Comparison of ENCODE assay signal across 8 cellular contexts in the genomic region with DNA sequence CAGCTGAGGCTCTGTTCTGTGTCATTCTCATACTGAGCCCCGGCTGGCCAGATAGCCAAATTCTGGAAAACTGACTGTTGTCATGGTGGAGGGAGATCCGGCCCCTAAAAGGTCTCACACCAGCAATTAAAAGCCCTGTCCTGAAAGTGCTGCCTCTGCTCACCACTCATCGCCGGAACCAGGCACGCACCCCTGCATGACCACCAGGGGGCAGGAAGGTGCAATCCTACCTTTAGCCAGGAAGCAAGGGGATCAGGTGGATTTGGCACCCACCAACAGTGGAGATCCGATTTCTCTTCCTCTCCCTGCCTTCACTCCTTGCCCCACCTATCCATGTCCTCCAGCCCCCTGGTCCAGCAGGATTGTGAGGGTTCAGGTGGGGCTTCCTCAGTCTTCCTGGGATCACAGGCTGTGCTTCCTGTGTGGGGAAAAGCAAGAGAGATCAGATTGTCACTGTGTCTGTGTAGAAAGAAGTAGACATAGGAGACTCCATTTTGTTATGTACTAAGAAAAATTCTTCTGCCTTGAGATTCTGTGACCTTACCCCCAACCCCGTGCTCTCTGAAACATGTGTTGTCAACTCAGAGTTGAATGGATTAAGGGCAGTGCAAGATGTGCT. TPM values are rescaled to one million over a fixed set of nuclear protein-coding genes. Genes with fewer than 3 reads are reported as not detected.
DNase-seq lines count a peak whose midpoint lies in the region; ATAC-seq and TF ChIP-seq lines count a peak whose summit lies in the region.

No MANE protein-coding gene starts in this region.

- no peak overlapping the region for H2BK15ac ChIP-seq in IMR-90 (ENCODE audit: low read depth, low read length)

- H3K36me3 Mint-ChIP-seq in activated naive CD4-positive, alpha-beta T cell treated with anti-CD3 and anti-CD28 coated beads for 36 hours (ENCODE audit: low read depth): no peaks in the 10 kb centered on the region

- H3K14ac ChIP-seq in IMR-90 (replicated peaks; ENCODE audit: low read depth, low read length): no peak overlapping the region

- no peak overlapping the region for H3K56ac ChIP-seq in IMR-90 (ENCODE audit: extremely low read depth, insufficient read depth, low read length)

- no peak overlapping the region for H2AK5ac ChIP-seq in IMR-90 (ENCODE audit: low read depth, low read length)

- TF ChIP-seq RAD21 in IMR-90 (IDR thresholded peaks at IDR 0.05; ENCODE audit: low read length): peak; percentile 53

- H3K27me3 ChIP-seq in IMR-90 (ENCODE audit: control insufficient read depth, insufficient read depth, low read length): peaks cover 62% of the 10 kb centered on the region
- H3K27me3 ChIP-seq in left ventricle myocardium inferior (ENCODE audit: low read depth): no peaks in the 10 kb centered on the region
- H3K27me3 ChIP-seq in gastrocnemius medialis: no peaks in the 10 kb centered on the region

- TF ChIP-seq CTCF in IMR-90 (conservative IDR thresholded peaks at IDR 0.05; ENCODE audit: low read depth, low read length) (peak; percentile 69), left ventricle myocardium inferior (IDR thresholded peaks at IDR 0.05; ENCODE audit: borderline replicate concordance) (peak; percentile 90), gastrocnemius medialis (IDR thresholded peaks at IDR 0.05 in 4 of 5, conservative IDR thresholded peaks at IDR 0.05 in 1 of 5) (peak; percentile 68 to 92 (median 85))

- CTCF ChIA-PET in IMR-90 (lab: Yijun Ruan, JAX): no interaction called here
- CTCF ChIA-PET in activated naive CD4-positive, alpha-beta T cell treated with anti-CD3 and anti-CD28 coated beads for 36 hours (lab: Charles Lee): interaction anchor here (0.9 to 1.2 kb wide), 2 partner anchors 23 to 94 kb away, joined by 3 to 4 read pairs; no protein-coding TSS in a partner anchor

- H3K4ac ChIP-seq in IMR-90 (ENCODE audit: low read depth, low read length): no peak overlapping the region

- H3K27ac ChIP-seq in IMR-90 (ENCODE audit: insufficient read depth, low read length): no peak overlapping the region
- H3K27ac ChIP-seq in left ventricle myocardium inferior (replicated peaks): no peak overlapping the region
- no peak overlapping the region for H3K27ac ChIP-seq in gastrocnemius medialis

- dilution Hi-C loops in IMR-90 (cut with HindIII; ENCODE audit: low sequenced_read_pairs, unreplicated experiment): no loop called here

- intact Hi-C loops in IMR-90 (cut with micrococcal nuclease): loop anchor here (1.0 kb wide), 1 partner anchor 95 kb away; no protein-coding TSS in a partner anchor
- intact Hi-C loops in activated naive CD4-positive, alpha-beta T cell treated with anti-CD3 and anti-CD28 coated beads for 36 hours (cut with micrococcal nuclease): loop anchor here (1.0 kb wide), 4 partner anchors 23 to 95 kb away; no protein-coding TSS in a partner anchor
- intact Hi-C loops in left ventricle myocardium inferior (cut with micrococcal nuclease): no loop called here
- intact Hi-C loops in gastrocnemius medialis (cut with DNase I; ENCODE audit: low total_unique reads): loop anchor here (1.0 to 2.0 kb wide), 3 partner anchors 23 to 171 kb away; no protein-coding TSS in a partner anchor

- H3K27me3 Mint-ChIP-seq in activated naive CD4-positive, alpha-beta T cell treated with anti-CD3 and anti-CD28 coated beads for 36 hours (ENCODE audit: low read depth): no peaks in the 10 kb centered on the region

- no peaks in the 10 kb centered on the region for H3K36me3 ChIP-seq in IMR-90 (ENCODE audit: control insufficient read depth, insufficient read depth, low read length)
- no peaks in the 10 kb centered on the region for H3K36me3 ChIP-seq in left ventricle myocardium inferior
- no peaks in the 10 kb centered on the region for H3K36me3 ChIP-seq in gastrocnemius medialis

- H3K4me3 ChIP-seq in IMR-90 (ENCODE audit: insufficient read depth, low read depth, low read length) (no peak overlapping the region), left ventricle myocardium inferior (no peak overlapping the region), gastrocnemius medialis (no peak overlapping the region)

- H3K9me3 ChIP-seq in IMR-90 (ENCODE audit: control insufficient read depth, insufficient read depth, low read length): no peaks in the 10 kb centered on the region
- H3K9me3 ChIP-seq in left ventricle myocardium inferior (replicated peaks): no peaks in the 10 kb centered on the region
- no peaks in the 10 kb centered on the region for H3K9me3 ChIP-seq in gastrocnemius medialis

- BruUV-seq in IMR-90 (replicated peaks; lab: Mats Ljungman, UMichigan): no TSS peak

- H4K20me1 ChIP-seq in IMR-90 (ENCODE audit: insufficient read depth, low read length): no peaks in the 10 kb centered on the region

- no peaks in the 10 kb centered on the region for H3K9me1 ChIP-seq in IMR-90 (ENCODE audit: insufficient read depth, low read length)

- peak; percentile 64 for DNase-seq in Daoy (ENCODE audit: low read depth)
- peak; percentile 25 for DNase-seq in IMR-90
- peak; percentile 57 for DNase-seq in SK-N-DZ (ENCODE audit: low spot score)
- DNase-seq in activated naive CD4-positive, alpha-beta T cell treated with anti-CD3 and anti-CD28 coated beads for 36 hours: peak; percentile 86
- DNase-seq in left ventricle myocardium inferior: peak; percentile 45
- peak; percentile 22 to 56 for DNase-seq in gastrocnemius medialis
- no peak for DNase-seq in NCI-H774 (lab: John Stamatoyannopoulos, UW)

- H3K27ac Mint-ChIP-seq in activated naive CD4-positive, alpha-beta T cell treated with anti-CD3 and anti-CD28 coated beads for 36 hours: no peak overlapping the region

- H3K4me1 ChIP-seq in IMR-90 (ENCODE audit: control insufficient read depth, insufficient read depth, low read length) (no peaks in the 10 kb centered on the region), left ventricle myocardium inferior (peaks cover 25% of the 10 kb centered on the region), gastrocnemius medialis (peaks cover 0 to 12% of the 10 kb centered on the region in 2 donors)

- no peak overlapping the region for H3K9ac ChIP-seq in IMR-90 (ENCODE audit: low read depth, low read length)

- no peak overlapping the region for H3K18ac ChIP-seq in IMR-90 (ENCODE audit: low read depth, low read length)

- no peak overlapping the region for H4K8ac ChIP-seq in IMR-90 (ENCODE audit: low read depth in 2 of 2, low read length in 2 of 2)

- H3K4me1 Mint-ChIP-seq in activated naive CD4-positive, alpha-beta T cell treated with anti-CD3 and anti-CD28 coated beads for 36 hours (ENCODE audit: low read depth): peaks cover 7% of the 10 kb centered on the region

- no peak for TF ChIP-seq POLR2A in IMR-90 (IDR thresholded peaks at IDR 0.05; ENCODE audit: low read depth, low read length)
- TF ChIP-seq POLR2A in gastrocnemius medialis (IDR thresholded peaks at IDR 0.05): no peak

- H2BK20ac ChIP-seq in IMR-90 (ENCODE audit: low read depth, low read length): no peak overlapping the region

- H2BK5ac ChIP-seq in IMR-90 (ENCODE audit: low read depth, low read length, poor library complexity, severe bottlenecking): no peak overlapping the region

- H3K4me2 ChIP-seq in IMR-90 (ENCODE audit: low read depth, low read length): no peak overlapping the region

- no peak overlapping the region for H4K5ac ChIP-seq in IMR-90 (ENCODE audit: low read depth, low read length)

- POLR2A ChIA-PET in IMR-90 (lab: Charles Lee; ENCODE audit: unreplicated experiment): no interaction called here

- H2AFZ ChIP-seq in IMR-90 (replicated peaks; ENCODE audit: low read length, poor library complexity): peak overlapping the region; percentile 58

- no CpG with 5 or more reads among the region's 7 CpGs for WGBS in IMR-90 (ENCODE audit: extremely low coverage in 2 of 2, insufficient read length in 1 of 2), 2 experiments

- H2AK9ac ChIP-seq in IMR-90 (replicated peaks; ENCODE audit: low read depth, low read length, poor library complexity): no peak overlapping the region

- ATAC-seq in IMR-90 (ENCODE audit: low read depth) (peak; percentile 65), gastrocnemius medialis (peak; percentile 73 to 75), GM18870 (IDR thresholded peaks at IDR 0.05; ENCODE audit: unreplicated experiment) (no peak)

- in situ Hi-C loops in IMR-90 (cut with MboI; ENCODE audit: low sequenced_read_pairs) (no loop called here), gastrocnemius medialis (cut with MboI; ENCODE audit: low sequenced_read_pairs in 4 of 4) (no loop called here)

- no peaks in the 10 kb centered on the region for H3K79me1 ChIP-seq in IMR-90 (ENCODE audit: low read depth in 1 of 2, low read length in 2 of 2)

- no peaks in the 10 kb centered on the region for H3K9me3 Mint-ChIP-seq in activated naive CD4-positive, alpha-beta T cell treated with anti-CD3 and anti-CD28 coated beads for 36 hours

- H3K4me3 Mint-ChIP-seq in activated naive CD4-positive, alpha-beta T cell treated with anti-CD3 and anti-CD28 coated beads for 36 hours: no peak overlapping the region

- no peak overlapping the region for H3K23ac ChIP-seq in IMR-90 (ENCODE audit: low read depth, low read length)

- H2BK120ac ChIP-seq in IMR-90 (ENCODE audit: low read depth, low read length): no peak overlapping the region

- H4K91ac ChIP-seq in IMR-90 (ENCODE audit: insufficient read depth, low read depth, low read length): no peak overlapping the region

RNA-seq across cellular contexts. Expression of a gene that starts 16.1 kb away (rescaled TPM):
- 0.03 TPM in 1 of 2 replicates, not detected in the other for total RNA-seq in Daoy (2014; rRNA removed; shearing (Covaris generic))
- not detected in 2 replicates for total RNA-seq in IMR-90 (2012; rRNA removed)
- 0.11 and 0.15 TPM in 2 replicates for polyA plus RNA-seq in IMR-90 (2012; rRNA removed)
- polyA plus RNA-seq in IMR-90 (2012; cell fraction: cytosol; rRNA removed): 0.06 and 0.10 TPM in 2 replicates
- polyA plus RNA-seq in IMR-90 (2012; cell fraction: nucleus; rRNA removed; ENCODE audit: low replicate concordance): 0.26 and 0.29 TPM in 2 replicates
- polyA plus RNA-seq in SK-N-DZ (2014; cell fraction: cytosol; rRNA removed): 1.4 and 1.7 TPM in 2 replicates
- polyA plus RNA-seq in SK-N-DZ (2014; cell fraction: nucleus; rRNA removed): 2.3 and 4.2 TPM in 2 replicates
- total RNA-seq in activated naive CD4-positive, alpha-beta T cell treated with anti-CD3 and anti-CD28 coated beads for 36 hours: under 1 TPM; 0.89 to 0.95 TPM
- total RNA-seq in left ventricle myocardium inferior: 2.3 TPM
- under 1 TPM; 0.27 to 0.68 (median 0.45) TPM for total RNA-seq in gastrocnemius medialis

RNA-seq across cellular contexts. Expression of a gene that starts 48.0 kb away (rescaled TPM):
- 2.4 and 2.6 TPM in 2 replicates for total RNA-seq in Daoy (2014; rRNA removed; shearing (Covaris generic))
- total RNA-seq in IMR-90 (2012; rRNA removed) (6.8 and 6.9 TPM in 2 replicates), left ventricle myocardium inferior (57.2 TPM), gastrocnemius medialis (10 to 100 TPM; 12.6 to 27.4 (median 15.4) TPM)
- polyA plus RNA-seq in IMR-90 (2012; rRNA removed): 10.6 and 10.9 TPM in 2 replicates
- polyA plus RNA-seq in IMR-90 (2012; cell fraction: cytosol; rRNA removed): 9.5 and 9.9 TPM in 2 replicates
- 29.0 and 30.6 TPM in 2 replicates for polyA plus RNA-seq in IMR-90 (2012; cell fraction: nucleus; rRNA removed; ENCODE audit: low replicate concordance)
- 10.7 and 14.0 TPM in 2 replicates for polyA plus RNA-seq in SK-N-DZ (2014; cell fraction: cytosol; rRNA removed)
- polyA plus RNA-seq in SK-N-DZ (2014; cell fraction: nucleus; rRNA removed): 16.2 and 26.7 TPM in 2 replicates
- 1 to 10 TPM; 3.1 to 3.8 TPM for total RNA-seq in activated naive CD4-positive, alpha-beta T cell treated with anti-CD3 and anti-CD28 coated beads for 36 hours

RNA-seq across cellular contexts. Expression of a gene that starts 49.7 kb away (rescaled TPM):
- 9.1 and 9.7 TPM in 2 replicates for total RNA-seq in Daoy (2014; rRNA removed; shearing (Covaris generic))
- total RNA-seq in IMR-90 (2012; rRNA removed) (12.5 and 17.2 TPM in 2 replicates), left ventricle myocardium inferior (16.1 TPM), gastrocnemius medialis (1 to 10 TPM; 4.5 to 8.1 (median 7.5) TPM)
- 20.6 and 20.8 TPM in 2 replicates for polyA plus RNA-seq in IMR-90 (2012; rRNA removed)
- 15.0 and 16.7 TPM in 2 replicates for polyA plus RNA-seq in IMR-90 (2012; cell fraction: cytosol; rRNA removed)
- polyA plus RNA-seq in IMR-90 (2012; cell fraction: nucleus; rRNA removed; ENCODE audit: low replicate concordance): 99.7 and 105 TPM in 2 replicates
- polyA plus RNA-seq in SK-N-DZ (2014; cell fraction: cytosol; rRNA removed): 17.7 and 19.0 TPM in 2 replicates
- polyA plus RNA-seq in SK-N-DZ (2014; cell fraction: nucleus; rRNA removed): 37.5 and 42.6 TPM in 2 replicates
- 10 to 100 TPM; 27.0 to 30.4 TPM for total RNA-seq in activated naive CD4-positive, alpha-beta T cell treated with anti-CD3 and anti-CD28 coated beads for 36 hours
